Comparison of ENCODE assay signal across 24 cellular contexts in the genomic region with DNA sequence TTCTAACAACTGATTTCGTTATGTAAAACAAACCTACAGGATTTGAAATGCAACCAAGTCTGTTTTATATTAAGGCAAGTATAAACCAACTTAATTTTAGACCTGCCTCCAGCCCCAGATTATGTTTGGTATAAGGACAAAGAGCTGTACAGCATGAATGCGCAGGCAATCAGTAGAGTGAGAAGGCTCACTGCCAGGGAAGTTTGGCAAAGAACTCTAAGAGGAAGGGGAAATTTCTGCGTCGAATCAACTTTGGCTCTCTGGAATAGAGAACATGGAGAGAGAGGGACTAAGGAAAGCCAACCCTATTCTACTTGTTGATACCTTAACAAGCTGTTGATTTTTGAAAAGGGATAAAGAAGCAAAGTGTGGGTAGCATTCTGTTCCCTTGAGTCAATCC.
DNase-seq lines count a peak whose midpoint lies in the region; FAIRE-seq and TF ChIP-seq lines count a peak whose summit lies in the region.
"Had no signal": no experiment of that assay in that cellular context is flagged by ENCODE, and none has a peak within 500 bp of the region (broad histone marks: within the 10 kb centered on the region; RNA-seq: fewer than 3 reads in every experiment).

No MANE protein-coding gene starts in this region.

- H3K4ac ChIP-seq in mesenchymal stem cell (ENCODE audit: low read depth in 1 of 2, low read length in 2 of 2): no peak overlapping the region

- no peaks in the 10 kb centered on the region for H3K4me1 Mint-ChIP-seq in CD8-positive, alpha-beta memory T cell

- no TSS peak for BruUV-seq in endothelial cell of umbilical vein (replicated peaks; lab: Mats Ljungman, UMichigan)

- H4K20me1 ChIP-seq in endothelial cell of umbilical vein (replicated peaks; ENCODE audit: control insufficient read depth, extremely low read depth, insufficient read depth, low read length): no peaks in the 10 kb centered on the region

- H2AK5ac ChIP-seq in mesenchymal stem cell (ENCODE audit: low read length, severe bottlenecking): peak overlapping the region; percentile 56

- H3K4me1 ChIP-seq in left ventricle myocardium inferior (peaks cover 33% of the 10 kb centered on the region), endothelial cell of umbilical vein (ENCODE audit: control insufficient read depth, extremely low read depth, insufficient read depth, low read length) (peaks cover 4% of the 10 kb centered on the region), mesenchymal stem cell (ENCODE audit: control insufficient read depth, insufficient read depth, low read depth, low read length) (no peaks in the 10 kb centered on the region), urinary bladder (ENCODE audit: insufficient read depth) (no peaks in the 10 kb centered on the region)
- H3K4me1 ChIP-seq in CD8-positive, alpha-beta memory T cell (ENCODE audit: insufficient read depth, low read length): no peaks in the 10 kb centered on the region

- H3K9me3 ChIP-seq in left ventricle myocardium inferior (replicated peaks) (no peaks in the 10 kb centered on the region), endothelial cell of umbilical vein (replicated peaks; ENCODE audit: control insufficient read depth, insufficient read depth, low read length) (no peaks in the 10 kb centered on the region), mesenchymal stem cell (ENCODE audit: control insufficient read depth, low read length) (no peaks in the 10 kb centered on the region)
- no peaks in the 10 kb centered on the region for H3K9me3 ChIP-seq in CD8-positive, alpha-beta memory T cell (ENCODE audit: low read length)
- H3K9me3 ChIP-seq: A549 had no signal

- H3K4me3 ChIP-seq in left ventricle myocardium inferior (no peak overlapping the region), endothelial cell of umbilical vein (replicated peaks in 1 of 3; ENCODE audit: insufficient read depth in 1 of 3, low read depth in 1 of 3, low read length in 3 of 3) (no peak overlapping the region), mesenchymal stem cell (ENCODE audit: insufficient read depth in 1 of 2, low read depth in 1 of 2, low read length in 2 of 2) (no peak overlapping the region), urinary bladder (ENCODE audit: low read depth, low read length) (no peak overlapping the region)
- no peak overlapping the region for H3K4me3 ChIP-seq in CD8-positive, alpha-beta memory T cell (ENCODE audit: low read length)
- H3K4me3 ChIP-seq: A549 had no signal

- H3K27ac Mint-ChIP-seq in CD8-positive, alpha-beta memory T cell: no peak overlapping the region
- H3K27ac Mint-ChIP-seq: activated CD8-positive, alpha-beta T cell treated with anti-CD3 and anti-CD28 coated beads for 36 hours; activated naive CD4-positive, alpha-beta T cell treated with anti-CD3 and anti-CD28 coated beads, Interleukin-2, amount 50 U/mL, for 72 hours; type B pancreatic cell had no signal

- DNase-seq in left ventricle myocardium inferior: no peak
- no peak for DNase-seq in cardiac septum (ENCODE audit: low spot score)
- peak; percentile 82 for DNase-seq in endothelial cell of umbilical vein (ENCODE audit: low read depth, low spot score)
- no peak for DNase-seq in mesenchymal stem cell
- DNase-seq in CD8-positive, alpha-beta memory T cell: no peak
- DNase-seq in NCI-H69 (lab: John Stamatoyannopoulos, UW): no peak
- DNase-seq in activated CD8-positive, alpha-beta memory T cell treated with anti-CD3 and anti-CD28 coated beads, Interleukin-2, amount 50 U/mL, for 4 hours: no peak
- DNase-seq: activated CD8-positive, alpha-beta T cell treated with anti-CD3 and anti-CD28 coated beads for 36 hours; AML-193; DMS153; glutamatergic neuron; HCEC 1CT; left colon; naive B cell; NCI-H1105; NCI-H2081; NCI-H345; stimulated activated CD4-positive, alpha-beta T cell treated with anti-CD3 and anti-CD28 coated beads, Interleukin-1b, Interleukin-23, amount 100 ng/mL, for 48 hours; stimulated activated CD8-positive, alpha-beta memory T cell treated with anti-CD3 and anti-CD28 coated beads, Interleukin-4, amount 100 ng/mL, for 48 hours had no signal

- H3K27ac ChIP-seq in left ventricle myocardium inferior (replicated peaks): peak overlapping the region; percentile 44
- no peak overlapping the region for H3K27ac ChIP-seq in endothelial cell of umbilical vein (ENCODE audit: insufficient read depth, low read depth, low read length)
- H3K27ac ChIP-seq in mesenchymal stem cell (ENCODE audit: low read length, poor library complexity, severe bottlenecking): no peak overlapping the region
- peak overlapping the region; percentile 50 for H3K27ac ChIP-seq in urinary bladder (ENCODE audit: low read depth)
- H3K27ac ChIP-seq in CD8-positive, alpha-beta memory T cell (ENCODE audit: low read depth, low read length): no peak overlapping the region
- H3K27ac ChIP-seq: RWPE1 had no signal

- H3K18ac ChIP-seq in mesenchymal stem cell (ENCODE audit: low read depth in 1 of 2, low read length in 2 of 2): no peak overlapping the region

- H4K8ac ChIP-seq in mesenchymal stem cell (ENCODE audit: low read length): no peak overlapping the region

- H2BK120ac ChIP-seq in mesenchymal stem cell (ENCODE audit: low read depth, low read length): no peak overlapping the region

- H3K9me3 Mint-ChIP-seq in CD8-positive, alpha-beta memory T cell: peaks cover 0 to 2% (median 0%) of the 10 kb centered on the region in 5 donors
- H3K9me3 Mint-ChIP-seq: activated CD8-positive, alpha-beta T cell treated with anti-CD3 and anti-CD28 coated beads for 36 hours; activated naive CD4-positive, alpha-beta T cell treated with anti-CD3 and anti-CD28 coated beads, Interleukin-2, amount 50 U/mL, for 72 hours; naive B cell; type B pancreatic cell had no signal

- no peak overlapping the region for H3K14ac ChIP-seq in mesenchymal stem cell (ENCODE audit: low read length in 2 of 2)

- dilution Hi-C loops in endothelial cell of umbilical vein (cut with MboI; ENCODE audit: extremely low pct_ligation_motif_present, low sequenced_read_pairs): no loop called here

- no peak overlapping the region for H4K91ac ChIP-seq in mesenchymal stem cell (ENCODE audit: low read length)

- no peaks in the 10 kb centered on the region for H3K9me1 ChIP-seq in endothelial cell of umbilical vein (replicated peaks; ENCODE audit: control insufficient read depth, extremely low read depth, insufficient read depth, low read length)

- H3K27me3 ChIP-seq in left ventricle myocardium inferior (ENCODE audit: low read depth): no peaks in the 10 kb centered on the region
- no peaks in the 10 kb centered on the region for H3K27me3 ChIP-seq in endothelial cell of umbilical vein (ENCODE audit: control insufficient read depth in 2 of 2, insufficient read depth in 2 of 2, low read length in 2 of 2)
- no peaks in the 10 kb centered on the region for H3K27me3 ChIP-seq in mesenchymal stem cell (ENCODE audit: control insufficient read depth in 1 of 2, insufficient read depth in 1 of 2, low read length in 2 of 2)
- no peaks in the 10 kb centered on the region for H3K27me3 ChIP-seq in CD8-positive, alpha-beta memory T cell (ENCODE audit: insufficient read depth, low read length, poor library complexity, severe bottlenecking)

- 94% methylated on average over 3 of the region's 4 CpGs for WGBS in mesenchymal stem cell
- 29% methylated on average over 4 of the region's 4 CpGs for WGBS in urinary bladder

- no peak overlapping the region for H3K23ac ChIP-seq in mesenchymal stem cell (ENCODE audit: low read length in 2 of 2)

- H3K27me3 Mint-ChIP-seq in CD8-positive, alpha-beta memory T cell: no peaks in the 10 kb centered on the region
- H3K27me3 Mint-ChIP-seq: naive B cell, type B pancreatic cell had no signal

- H3K79me1 ChIP-seq in mesenchymal stem cell (replicated peaks; ENCODE audit: low read length, poor library complexity, severe bottlenecking): no peaks in the 10 kb centered on the region

- no peak overlapping the region for H2BK5ac ChIP-seq in mesenchymal stem cell (ENCODE audit: low read depth, low read length, poor library complexity, severe bottlenecking)

- no peak overlapping the region for H3K4me3 Mint-ChIP-seq in CD8-positive, alpha-beta memory T cell
- H3K4me3 Mint-ChIP-seq: activated CD8-positive, alpha-beta T cell treated with anti-CD3 and anti-CD28 coated beads for 36 hours; naive B cell; type B pancreatic cell had no signal

- no peak overlapping the region for H2BK12ac ChIP-seq in mesenchymal stem cell (ENCODE audit: low read length in 2 of 2)

- intact Hi-C loops in left ventricle myocardium inferior (cut with micrococcal nuclease): no loop called here
- intact Hi-C loops in cardiac septum (cut with DNase I): no loop called here
- intact Hi-C loops in endothelial cell of umbilical vein (cut with micrococcal nuclease): no loop called here

- H2BK15ac ChIP-seq in mesenchymal stem cell (ENCODE audit: low read depth, poor library complexity, severe bottlenecking): no peak overlapping the region

- TF ChIP-seq CTCF in left ventricle myocardium inferior (IDR thresholded peaks at IDR 0.05; ENCODE audit: borderline replicate concordance) (no peak), endothelial cell of umbilical vein (IDR thresholded peaks at IDR 0.05; ENCODE audit: extremely low read depth in 1 of 2, insufficient read depth in 1 of 2, low read depth in 1 of 2, low read length in 2 of 2) (no peak)

- no peaks in the 10 kb centered on the region for H3K36me3 Mint-ChIP-seq in CD8-positive, alpha-beta memory T cell
- H3K36me3 Mint-ChIP-seq: type B pancreatic cell had no signal

- no peak for FAIRE-seq in endothelial cell of umbilical vein (lab: Jason Lieb, UNC)
- FAIRE-seq: A549 had no signal

- no peak for TF ChIP-seq POLR2A in endothelial cell of umbilical vein (IDR thresholded peaks at IDR 0.05; ENCODE audit: low read depth, low read length)

- CTCF ChIA-PET in endothelial cell of umbilical vein (lab: Charles Lee): interaction anchor here (0.9 to 3.1 kb wide), 6 partner anchors 10 to 213 kb away, joined by 3 to 23 read pairs (median 4); no protein-coding TSS in a partner anchor
- CTCF ChIA-PET in CD8-positive, alpha-beta memory T cell (lab: Charles Lee): no interaction called here

- H3K4me2 ChIP-seq in endothelial cell of umbilical vein (ENCODE audit: insufficient read depth, low read length) (no peak overlapping the region), mesenchymal stem cell (ENCODE audit: low read length, poor library complexity, severe bottlenecking) (no peak overlapping the region)

- H3K79me2 ChIP-seq in endothelial cell of umbilical vein (ENCODE audit: control insufficient read depth, insufficient read depth, low read length): no peaks in the 10 kb centered on the region

- H2AFZ ChIP-seq in endothelial cell of umbilical vein (ENCODE audit: low read depth, low read length) (no peak overlapping the region), mesenchymal stem cell (ENCODE audit: low read depth, low read length) (no peak overlapping the region)

- POLR2A ChIA-PET in endothelial cell of umbilical vein (lab: Charles Lee): no interaction called here
- POLR2A ChIA-PET in CD8-positive, alpha-beta memory T cell (lab: Charles Lee): interaction anchor here (0.5 kb wide), 1 partner anchor 86 kb away, joined by 3 read pairs; no protein-coding TSS in a partner anchor

- H3K9ac ChIP-seq in endothelial cell of umbilical vein (replicated peaks; ENCODE audit: extremely low read depth, insufficient read depth, low read length): no peak overlapping the region
- no peak overlapping the region for H3K9ac ChIP-seq in mesenchymal stem cell (ENCODE audit: low read length)

- H3K36me3 ChIP-seq in left ventricle myocardium inferior (no peaks in the 10 kb centered on the region), endothelial cell of umbilical vein (ENCODE audit: control insufficient read depth in 2 of 2, extremely low read depth in 1 of 2, insufficient read depth in 2 of 2, low read length in 2 of 2) (no peaks in the 10 kb centered on the region), mesenchymal stem cell (ENCODE audit: control insufficient read depth in 1 of 2, insufficient read depth in 2 of 2, low read depth in 1 of 2, low read length in 2 of 2) (no peaks in the 10 kb centered on the region), urinary bladder (ENCODE audit: insufficient read depth) (no peaks in the 10 kb centered on the region)
- no peaks in the 10 kb centered on the region for H3K36me3 ChIP-seq in CD8-positive, alpha-beta memory T cell (ENCODE audit: insufficient read depth, low read length)

Comparison
In these comparisons a context has a peak if more than half of its experiments do, and no peak if none do; other contexts are left out.
1. H3K27ac ChIP-seq: peak in left ventricle myocardium inferior (single experiment) and urinary bladder (single experiment); none in endothelial cell of umbilical vein (single experiment), mesenchymal stem cell (single experiment) and CD8-positive, alpha-beta memory T cell (single experiment).